ENCODE assay signal across 8 cellular contexts in genomic region chr5:172897691-172898512, GRCh38.
DNase-seq lines count a peak whose midpoint lies in the region; ATAC-seq and TF ChIP-seq lines count a peak whose summit lies in the region.

No MANE protein-coding gene starts in this region.

- peaks cover 0 to 27% (median 0%) of the 10 kb centered on the region in 11 experiments; a peak in 6 of 22 replicates for H4K20me1 ChIP-seq in BLaER1 treated with 17β-estradiol and CSF1 and Interleukin-3, amounts not matched to agents 10 nM and 100 nM

- no peak for DNase-seq in RWPE1 (ENCODE audit: low spot score)
- peak in 2 of 5 donors; percentile 42 to 62 for DNase-seq in ovary
- DNase-seq in putamen (ENCODE audit: low spot score): no peak
- no peak for DNase-seq in NCI-H510A (lab: John Stamatoyannopoulos, UW)

- TF ChIP-seq EP300 in ovary (IDR thresholded peaks at IDR 0.05): no peak

- H3K36me3 ChIP-seq in BLaER1 treated with 17β-estradiol and CSF1 and Interleukin-3, amounts not matched to agents 10 nM and 100 nM: peaks cover 65 to 95% (median 86%) of the 10 kb centered on the region in 11 experiments
- H3K36me3 ChIP-seq in esophagus (ENCODE audit: control insufficient read depth in 2 of 2, insufficient read depth in 2 of 2, low read length in 1 of 2): peaks cover 0 to 6% of the 10 kb centered on the region in 2 donors
- H3K36me3 ChIP-seq in ovary: no peaks in the 10 kb centered on the region

- ATAC-seq in HG02970 (IDR thresholded peaks at IDR 0.05; ENCODE audit: low FRiP score, unreplicated experiment) (no peak), HG02884 (IDR thresholded peaks at IDR 0.05; ENCODE audit: unreplicated experiment) (no peak)

- 42 to 65% methylated on average over 14 of the region's 14 CpGs for WGBS in esophagus, 2 donors
- WGBS in ovary, 3 donors: 15 to 24% (median 19%) methylated on average over 14 of the region's 14 CpGs

- POLR2A ChIA-PET in RWPE1 (lab: Yijun Ruan, JAX; ENCODE audit: low non-redundant PET): interaction anchor here (0.7 kb wide), 1 partner anchor 39 kb away, joined by 3 read pairs; no protein-coding TSS in a partner anchor

- CTCF ChIA-PET in RWPE1 (lab: Yijun Ruan, JAX): interaction anchor here (0.6 to 1.1 kb wide), 4 partner anchors 97 to 989 kb away, joined by 3 read pairs; partner anchors contain the start of gene DUSP1

- peaks cover 0 to 43% (median 19%) of the 10 kb centered on the region in 10 experiments; a peak in 16 of 20 replicates for H3K4me1 ChIP-seq in BLaER1 treated with 17β-estradiol and CSF1 and Interleukin-3, amounts not matched to agents 10 nM and 100 nM
- H3K4me1 ChIP-seq in esophagus (ENCODE audit: control insufficient read depth in 2 of 2, insufficient read depth in 2 of 2, low read length in 1 of 2): peaks cover 0 to 22% of the 10 kb centered on the region in 2 donors
- H3K4me1 ChIP-seq in ovary (ENCODE audit: insufficient read depth): peaks cover 28% of the 10 kb centered on the region

- peak overlapping the region in 8 of 11 experiments; percentile 1 to 56 (median 42); a peak in 17 of 22 replicates for H3K27ac ChIP-seq in BLaER1 treated with 17β-estradiol and CSF1 and Interleukin-3, amounts not matched to agents 10 nM and 100 nM
- H3K27ac ChIP-seq in RWPE1 (peak overlapping the region; percentile 100), esophagus (ENCODE audit: low read depth in 2 of 2, low read length in 1 of 2) (peak overlapping the region; percentile 78 to 85), ovary (peak overlapping the region; percentile 38 to 86)

- no peaks in the 10 kb centered on the region for H3K9me3 ChIP-seq in BLaER1 treated with 17β-estradiol and CSF1 and Interleukin-3, amounts not matched to agents 10 nM and 100 nM (replicated peaks in 1 of 11)
- H3K9me3 ChIP-seq in esophagus (ENCODE audit: control insufficient read depth in 2 of 2, insufficient read depth in 1 of 2, low read depth in 1 of 2, low read length in 1 of 2) (no peaks in the 10 kb centered on the region), ovary (no peaks in the 10 kb centered on the region)

- TF ChIP-seq CTCF in RWPE1 (conservative IDR thresholded peaks at IDR 0.05; ENCODE audit: low read depth) (no peak), ovary (IDR thresholded peaks at IDR 0.05) (peak in 1 of 3 donors; percentile 26)

- peak overlapping the region in 6 of 11 experiments; percentile 4 to 46 (median 16); a peak in 4 of 22 replicates for H3K9ac ChIP-seq in BLaER1 treated with 17β-estradiol and CSF1 and Interleukin-3, amounts not matched to agents 10 nM and 100 nM

- H3K4me2 ChIP-seq in BLaER1 treated with 17β-estradiol and CSF1 and Interleukin-3, amounts not matched to agents 10 nM and 100 nM: peak overlapping the region in 6 of 11 experiments; percentile 12 to 40 (median 24); a peak in 6 of 22 replicates

- intact Hi-C loops in ovary (cut with DNase I): no loop called here

- no peaks in the 10 kb centered on the region for H3K27me3 ChIP-seq in BLaER1 treated with 17β-estradiol and CSF1 and Interleukin-3, amounts not matched to agents 10 nM and 100 nM
- H3K27me3 ChIP-seq in esophagus (ENCODE audit: control insufficient read depth in 1 of 2, insufficient read depth in 2 of 2, low read length in 2 of 2) (no peaks in the 10 kb centered on the region), ovary (no peaks in the 10 kb centered on the region)

- TF ChIP-seq POLR2A in ovary (IDR thresholded peaks at IDR 0.05): no peak

- no peak overlapping the region for H3K4me3 ChIP-seq in BLaER1 treated with 17β-estradiol and CSF1 and Interleukin-3, amounts not matched to agents 10 nM and 100 nM
- H3K4me3 ChIP-seq in esophagus (ENCODE audit: low read depth in 1 of 2, low read length in 2 of 2): no peak overlapping the region
- no peak overlapping the region for H3K4me3 ChIP-seq in ovary

Comparison
In these comparisons a context has a peak if more than half of its experiments do, and no peak if none do; other contexts are left out.
1. H3K27ac ChIP-seq: peak in every context shown above with its lines; median percentile 100 in RWPE1; 82 in esophagus; 62 in ovary; 42 in BLaER1 treated with 17β-estradiol and CSF1 and Interleukin-3, amounts not matched to agents 10 nM and 100 nM.